ENCODE assay signal across 13 cellular contexts in the genomic region with DNA sequence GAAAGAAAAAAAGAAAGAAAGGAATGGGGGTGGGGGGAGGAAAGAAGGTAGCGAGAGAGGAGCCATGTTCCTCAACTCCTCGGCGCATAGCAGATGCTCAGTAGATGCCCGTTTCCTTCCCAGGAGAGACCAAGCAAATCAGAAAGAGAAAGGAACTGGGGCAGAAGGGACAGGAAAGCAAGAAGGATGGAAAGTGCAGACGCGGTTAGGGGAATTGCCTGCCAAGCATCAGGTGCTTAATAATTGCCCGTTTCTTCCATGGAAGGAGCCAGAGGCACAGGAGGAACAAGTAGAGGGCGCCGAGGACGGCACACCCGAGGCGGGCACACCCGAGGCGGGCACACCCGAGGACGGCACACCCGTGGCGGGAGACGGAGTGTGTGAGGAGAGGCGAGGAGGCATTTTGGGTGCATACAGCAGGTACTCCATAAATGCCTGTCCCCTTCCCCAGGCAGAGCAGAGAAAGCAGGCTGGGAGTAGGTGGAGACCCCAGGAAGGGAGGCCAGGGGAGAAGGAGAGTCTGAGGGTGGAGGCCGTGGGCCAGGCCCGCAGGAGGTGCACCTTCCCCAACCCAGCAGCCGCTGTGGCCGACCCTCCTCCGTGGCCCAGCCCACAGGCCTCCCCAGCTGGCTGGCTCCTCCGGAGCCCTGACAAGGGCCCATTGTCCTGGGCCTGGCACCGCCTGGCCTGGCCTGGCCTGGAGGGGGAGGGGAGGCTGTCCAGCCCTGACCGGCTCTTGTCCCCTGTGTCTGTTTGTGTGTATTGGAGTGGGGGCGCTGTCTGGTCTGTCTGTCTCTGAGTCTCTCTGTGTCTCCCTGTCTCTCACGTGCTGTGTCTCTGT. TPM values are rescaled to one million over a fixed set of nuclear protein-coding genes. Genes with fewer than 3 reads are reported as not detected.
DNase-seq lines count a peak whose midpoint lies in the region; ATAC-seq and TF ChIP-seq lines count a peak whose summit lies in the region.
"Had no signal": no experiment of that assay in that cellular context is flagged by ENCODE, and none has a peak within 500 bp of the region (broad histone marks: within the 10 kb centered on the region; RNA-seq: fewer than 3 reads in every experiment).

No MANE protein-coding gene starts in this region.

- no peaks in the 10 kb centered on the region for H3K4me1 ChIP-seq in aorta (ENCODE audit: control insufficient read depth in 1 of 2, insufficient read depth in 2 of 2, low read length in 2 of 2)
- H3K4me1 ChIP-seq: prostate gland had no signal

- H3K9me3 Mint-ChIP-seq in nephron, result no peaks in the 10 kb centered on the region
- no peaks in the 10 kb centered on the region for H3K9me3 Mint-ChIP-seq in activated T-cell treated with anti-CD3 and anti-CD28 coated beads, Interleukin-2, amount 50 U/mL, for 4 hours
- H3K9me3 Mint-ChIP-seq: HFFc6 had no signal

- H3K27ac ChIP-seq in aorta (ENCODE audit: low read depth in 1 of 2, low read length in 2 of 2), result no peak overlapping the region
- H3K27ac ChIP-seq: prostate gland had no signal

- no peaks in the 10 kb centered on the region for H3K36me3 Mint-ChIP-seq in nephron (ENCODE audit: low read depth)
- H3K36me3 Mint-ChIP-seq in activated T-cell treated with anti-CD3 and anti-CD28 coated beads, Interleukin-2, amount 50 U/mL, for 4 hours (ENCODE audit: insufficient read depth), result no peaks in the 10 kb centered on the region

- no peaks in the 10 kb centered on the region for H3K27me3 ChIP-seq in aorta (ENCODE audit: control insufficient read depth in 1 of 2, insufficient read depth in 2 of 2, low read length in 1 of 2)

- DNase-seq in NCI-H2196 (lab: John Stamatoyannopoulos, UW; ENCODE audit: unreplicated experiment) (peak; percentile 42), NCI-H2196 treated with DMSO at 0.1 percent for 48 hours (lab: John Stamatoyannopoulos, UW; ENCODE audit: unreplicated experiment) (no peak), Right ventricle myocardium superior (peak; percentile 79), aorta (peak; percentile 24 to 58), cortex of kidney (lab: John Stamatoyannopoulos, UW) (no peak), NCI-H226 (no peak)
- DNase-seq in activated T-cell treated with anti-CD3 and anti-CD28 coated beads, Interleukin-2, amount 50 U/mL, for 4 hours, result no peak
- DNase-seq: activated gamma-delta T cell treated with Interleukin-2 at 50 U/mL for 16 hours; effector CD8-positive, alpha-beta T cell; HFFc6 had no signal

- no peaks in the 10 kb centered on the region for H3K36me3 ChIP-seq in aorta (ENCODE audit: control insufficient read depth in 1 of 2, insufficient read depth in 2 of 2, low read length in 1 of 2)
- H3K36me3 ChIP-seq: prostate gland had no signal

- H3K4me3 ChIP-seq in aorta (ENCODE audit: low read length in 2 of 2), result no peak overlapping the region
- H3K4me3 ChIP-seq: prostate gland had no signal

- peaks cover 11% of the 10 kb centered on the region for H3K4me1 Mint-ChIP-seq in nephron
- H3K4me1 Mint-ChIP-seq in activated T-cell treated with anti-CD3 and anti-CD28 coated beads, Interleukin-2, amount 50 U/mL, for 4 hours (ENCODE audit: low read depth), result peaks cover 11% of the 10 kb centered on the region

- peak; percentile 42 for ATAC-seq in Right ventricle myocardium superior (ENCODE audit: poor library complexity)
- peak; percentile 48 for ATAC-seq in aorta (ENCODE audit: low FRiP score)
- ATAC-seq in activated T-cell treated with anti-CD3 and anti-CD28 coated beads, Interleukin-2, amount 50 U/mL, for 4 hours, result no peak

- H3K4me3 Mint-ChIP-seq in nephron, result peak overlapping the region; percentile 29 to 89 (median 77)
- H3K4me3 Mint-ChIP-seq in activated T-cell treated with anti-CD3 and anti-CD28 coated beads, Interleukin-2, amount 50 U/mL, for 4 hours, result no peak overlapping the region
- H3K4me3 Mint-ChIP-seq: HFFc6 had no signal

- no peaks in the 10 kb centered on the region for H3K9me3 ChIP-seq in aorta (ENCODE audit: control insufficient read depth, low read length)
- H3K9me3 ChIP-seq: prostate gland had no signal

- peak overlapping the region in 1 of 3 experiments; percentile 32 for H3K27ac Mint-ChIP-seq in nephron
- H3K27ac Mint-ChIP-seq: HFFc6 had no signal

- 68 to 72% methylated on average over 22 to 30 of the region's 30 CpGs for WGBS in aorta, 2 donors

- H3K27me3 Mint-ChIP-seq in nephron (ENCODE audit: low read depth), result peaks cover 29% of the 10 kb centered on the region
- no peaks in the 10 kb centered on the region for H3K27me3 Mint-ChIP-seq in activated T-cell treated with anti-CD3 and anti-CD28 coated beads, Interleukin-2, amount 50 U/mL, for 4 hours (ENCODE audit: low read depth)

- intact Hi-C loops in Right ventricle myocardium superior (cut with DNase I), result no loop called here
- intact Hi-C loops in aorta (cut with DNase I), result no loop called here

- TF ChIP-seq CTCF in nephron (IDR thresholded peaks at IDR 0.05; ENCODE audit: unreplicated experiment in 3 of 3), result no peak

RNA-seq across cellular contexts. Expression of gene JOSD2, which starts 14.6 kb away (rescaled TPM):
- total RNA-seq in Right ventricle myocardium superior (39.8 TPM), aorta (10 to 100 TPM; 26.6 to 34.2 TPM)
- polyA plus RNA-seq in aorta, result 10 to 100 TPM; 40.2 to 76.1 TPM
- total RNA-seq in activated T-cell treated with anti-CD3 and anti-CD28 coated beads, Interleukin-2, amount 50 U/mL, for 4 hours, result 10 to 100 TPM; 51.7 to 59.4 (median 55.6) TPM

RNA-seq across cellular contexts. Expression of gene ASPDH, which starts 17.3 kb away (rescaled TPM):
- not detected for total RNA-seq in Right ventricle myocardium superior
- not detected for total RNA-seq in aorta
- polyA plus RNA-seq in aorta, result 1 to 10 TPM in 1 of 2 donors, not detected in 1; 1.9 TPM
- total RNA-seq in activated T-cell treated with anti-CD3 and anti-CD28 coated beads, Interleukin-2, amount 50 U/mL, for 4 hours, result not detected
- total RNA-seq: Daoy, HFFc6, prostate gland had no signal

RNA-seq across cellular contexts. Expression of gene GARIN5A, which starts 19.8 kb away (rescaled TPM):
- 2.0 TPM for total RNA-seq in Right ventricle myocardium superior
- not detected for total RNA-seq in aorta
- polyA plus RNA-seq in aorta, result not detected
- under 1 TPM; 0.26 to 0.84 (median 0.66) TPM for total RNA-seq in activated T-cell treated with anti-CD3 and anti-CD28 coated beads, Interleukin-2, amount 50 U/mL, for 4 hours

RNA-seq across cellular contexts. Expression of gene EMC10, which starts 20.1 kb away (rescaled TPM):
- total RNA-seq in Right ventricle myocardium superior (68.7 TPM), aorta (10 to 100 TPM; 79.6 to 86.5 TPM)
- polyA plus RNA-seq in aorta, result 100 to 1,000 TPM in 1 of 2 donors, 10 to 100 TPM in 1; 65.2 to 111 TPM
- total RNA-seq in activated T-cell treated with anti-CD3 and anti-CD28 coated beads, Interleukin-2, amount 50 U/mL, for 4 hours, result 100 to 1,000 TPM; 111 to 122 (median 117) TPM

Comparison
In these comparisons a context has a peak if more than half of its experiments do, and no peak if none do; other contexts are left out.
1. DNase-seq: peak in NCI-H2196 (single experiment), Right ventricle myocardium superior (single experiment) and aorta (2 of 2); none in NCI-H2196 treated with DMSO at 0.1 percent for 48 hours (single experiment), cortex of kidney (single experiment), NCI-H226 (single experiment) and activated T-cell treated with anti-CD3 and anti-CD28 coated beads, Interleukin-2, amount 50 U/mL, for 4 hours (single experiment).
2. ATAC-seq: peak in Right ventricle myocardium superior (single experiment) and aorta (single experiment); none in activated T-cell treated with anti-CD3 and anti-CD28 coated beads, Interleukin-2, amount 50 U/mL, for 4 hours (0 of 2).